14 cellular contexts compared by ENCODE assay signal in genomic region chr9:36823466-36823865, GRCh38.
DNase-seq lines count a peak whose midpoint lies in the region; ATAC-seq and TF ChIP-seq lines count a peak whose summit lies in the region.
"Had no signal": no experiment of that assay in that cellular context is flagged by ENCODE, and none has a peak within 500 bp of the region (broad histone marks: within the 10 kb centered on the region; RNA-seq: fewer than 3 reads in every experiment).

No MANE protein-coding gene starts in this region.

- POLR2A ChIA-PET in activated CD4-positive, alpha-beta T cell treated with anti-CD3 and anti-CD28 coated beads for 36 hours (lab: Charles Lee), result no interaction called here

- no peaks in the 10 kb centered on the region for H3K9me3 ChIP-seq in smooth muscle cell (replicated peaks; ENCODE audit: low read depth)
- H3K9me3 ChIP-seq: A549, Caco-2 had no signal

- no peak overlapping the region for H3K27ac Mint-ChIP-seq in activated CD4-positive, alpha-beta T cell treated with anti-CD3 and anti-CD28 coated beads for 36 hours
- H3K27ac Mint-ChIP-seq in activated CD4-positive, alpha-beta T cell treated with anti-CD3 and anti-CD28 coated beads, Interleukin-2, amount 10 ng/mL, durations not matched to agents 24 days and 14 days, result no peak overlapping the region
- H3K27ac Mint-ChIP-seq in activated T-helper 17 cell treated with anti-CD3 and anti-CD28 coated beads, Interleukin-2, amount 50 U/mL, for 72 hours, result no peak overlapping the region
- H3K27ac Mint-ChIP-seq: CD4-positive, alpha-beta T cell; H9 had no signal

- H3K9me3 Mint-ChIP-seq in activated CD4-positive, alpha-beta T cell treated with anti-CD3 and anti-CD28 coated beads for 36 hours (ENCODE audit: low read depth), result no peaks in the 10 kb centered on the region
- H3K9me3 Mint-ChIP-seq in activated CD4-positive, alpha-beta T cell treated with anti-CD3 and anti-CD28 coated beads, Interleukin-2, amount 10 ng/mL, durations not matched to agents 24 days and 14 days, result no peaks in the 10 kb centered on the region
- no peaks in the 10 kb centered on the region for H3K9me3 Mint-ChIP-seq in activated T-helper 17 cell treated with anti-CD3 and anti-CD28 coated beads, Interleukin-2, amount 50 U/mL, for 72 hours
- H3K9me3 Mint-ChIP-seq: CD4-positive, alpha-beta T cell; H9 had no signal

- H3K4me3 ChIP-seq in smooth muscle cell, result no peak overlapping the region
- H3K4me3 ChIP-seq: A549 had no signal

- H2AFZ ChIP-seq in smooth muscle cell (ENCODE audit: low read depth), result no peak overlapping the region

- DNase-seq in activated CD4-positive, alpha-beta T cell treated with anti-CD3 and anti-CD28 coated beads for 36 hours, result peak; percentile 20
- DNase-seq in activated CD4-positive, alpha-beta T cell treated with anti-CD3 and anti-CD28 coated beads, Interleukin-2, amount 10 ng/mL, durations not matched to agents 24 days and 14 days, result no peak
- DNase-seq in activated effector memory CD4-positive, alpha-beta T cell treated with anti-CD3 and anti-CD28 coated beads, Interleukin-2, amount 50 U/mL, for 16 hours, result peak; percentile 17
- DNase-seq in activated effector memory CD4-positive, alpha-beta T cell treated with Interleukin-2 at 50 U/mL for 16 hours, result no peak
- DNase-seq in smooth muscle cell (lab: John Stamatoyannopoulos, UW; ENCODE audit: unreplicated experiment) (no peak), NOMO-1 treated with dmso at 0.1 percent for 144 hours (lab: John Stamatoyannopoulos, UW; ENCODE audit: unreplicated experiment) (no peak)
- DNase-seq: AML-193; Caco-2; CD4-positive, alpha-beta T cell; H9 had no signal

- no peaks in the 10 kb centered on the region for H3K36me3 Mint-ChIP-seq in activated CD4-positive, alpha-beta T cell treated with anti-CD3 and anti-CD28 coated beads for 36 hours (ENCODE audit: low read depth)
- H3K36me3 Mint-ChIP-seq in activated CD4-positive, alpha-beta T cell treated with anti-CD3 and anti-CD28 coated beads, Interleukin-2, amount 10 ng/mL, durations not matched to agents 24 days and 14 days (ENCODE audit: low read depth), result no peaks in the 10 kb centered on the region
- no peaks in the 10 kb centered on the region for H3K36me3 Mint-ChIP-seq in activated T-helper 17 cell treated with anti-CD3 and anti-CD28 coated beads, Interleukin-2, amount 50 U/mL, for 72 hours (ENCODE audit: low read depth)

- no peak overlapping the region for H3K4me2 ChIP-seq in smooth muscle cell
- H3K4me2 ChIP-seq: A549 had no signal

- TF ChIP-seq CTCF in smooth muscle cell (IDR thresholded peaks at IDR 0.05; ENCODE audit: borderline replicate concordance, insufficient read depth, poor library complexity, severe bottlenecking), result no peak

- H3K4me3 Mint-ChIP-seq in activated CD4-positive, alpha-beta T cell treated with anti-CD3 and anti-CD28 coated beads for 36 hours, result no peak overlapping the region
- no peak overlapping the region for H3K4me3 Mint-ChIP-seq in activated CD4-positive, alpha-beta T cell treated with anti-CD3 and anti-CD28 coated beads, Interleukin-2, amount 10 ng/mL, durations not matched to agents 24 days and 14 days
- H3K4me3 Mint-ChIP-seq in activated T-helper 17 cell treated with anti-CD3 and anti-CD28 coated beads, Interleukin-2, amount 50 U/mL, for 72 hours, result no peak overlapping the region
- H3K4me3 Mint-ChIP-seq: CD4-positive, alpha-beta T cell; H9 had no signal

- no peaks in the 10 kb centered on the region for H4K20me1 ChIP-seq in smooth muscle cell (ENCODE audit: low read depth)

- H3K27me3 ChIP-seq in smooth muscle cell (ENCODE audit: low read depth), result peaks cover 6% of the 10 kb centered on the region

- H3K4me1 Mint-ChIP-seq in activated CD4-positive, alpha-beta T cell treated with anti-CD3 and anti-CD28 coated beads for 36 hours, result no peaks in the 10 kb centered on the region
- H3K4me1 Mint-ChIP-seq in activated CD4-positive, alpha-beta T cell treated with anti-CD3 and anti-CD28 coated beads, Interleukin-2, amount 10 ng/mL, durations not matched to agents 24 days and 14 days, result no peaks in the 10 kb centered on the region
- H3K4me1 Mint-ChIP-seq in activated T-helper 17 cell treated with anti-CD3 and anti-CD28 coated beads, Interleukin-2, amount 50 U/mL, for 72 hours, result peaks cover 9% of the 10 kb centered on the region

- ATAC-seq in activated CD4-positive, alpha-beta T cell treated with anti-CD3 and anti-CD28 coated beads for 36 hours, result no peak
- ATAC-seq in activated T-helper 17 cell treated with anti-CD3 and anti-CD28 coated beads, Interleukin-2, amount 50 U/mL, for 72 hours (replicated peaks), result peak; percentile 74
- ATAC-seq: A549 had no signal

- peaks cover 13% of the 10 kb centered on the region for H3F3A ChIP-seq in smooth muscle cell (ENCODE audit: low read depth)

- H3K9ac ChIP-seq in smooth muscle cell (ENCODE audit: low read depth), result no peak overlapping the region

- H3K27me3 Mint-ChIP-seq in activated CD4-positive, alpha-beta T cell treated with anti-CD3 and anti-CD28 coated beads for 36 hours, result peaks cover 8% of the 10 kb centered on the region
- peaks cover 12% of the 10 kb centered on the region for H3K27me3 Mint-ChIP-seq in activated CD4-positive, alpha-beta T cell treated with anti-CD3 and anti-CD28 coated beads, Interleukin-2, amount 10 ng/mL, durations not matched to agents 24 days and 14 days
- H3K27me3 Mint-ChIP-seq in activated T-helper 17 cell treated with anti-CD3 and anti-CD28 coated beads, Interleukin-2, amount 50 U/mL, for 72 hours, result peaks cover 26% of the 10 kb centered on the region

- H3K27ac ChIP-seq in smooth muscle cell (ENCODE audit: low read depth), result peak overlapping the region; percentile 46
- H3K27ac ChIP-seq: 22Rv1, A549, C4-2B had no signal

- 78% methylated on average over 6 of the region's 6 CpGs for WGBS in smooth muscle cell (ENCODE audit: low lambda C conversion rate)

- CTCF ChIA-PET in activated CD4-positive, alpha-beta T cell treated with anti-CD3 and anti-CD28 coated beads for 36 hours (lab: Charles Lee), result interaction anchor here (0.5 to 1.3 kb wide), 3 partner anchors 18 to 224 kb away, joined by 4 read pairs; no protein-coding TSS in a partner anchor

- H3K4me1 ChIP-seq in smooth muscle cell (ENCODE audit: low read depth), result peaks cover 10% of the 10 kb centered on the region
- H3K4me1 ChIP-seq: A549 had no signal

- no peaks in the 10 kb centered on the region for H3K79me2 ChIP-seq in smooth muscle cell (ENCODE audit: low read depth)

- intact Hi-C loops in activated CD4-positive, alpha-beta T cell treated with anti-CD3 and anti-CD28 coated beads for 36 hours (cut with DNase I, micrococcal nuclease), result no loop called here
- intact Hi-C loops in activated CD4-positive, alpha-beta T cell treated with anti-CD3 and anti-CD28 coated beads, Interleukin-2, amount 10 ng/mL, durations not matched to agents 24 days and 14 days (cut with micrococcal nuclease), result no loop called here

- no peaks in the 10 kb centered on the region for H3K36me3 ChIP-seq in smooth muscle cell (ENCODE audit: low read depth)

Comparison
In these comparisons a context has a peak if more than half of its experiments do, and no peak if none do; other contexts are left out.
1. DNase-seq: peak in activated CD4-positive, alpha-beta T cell treated with anti-CD3 and anti-CD28 coated beads for 36 hours (single experiment) and activated effector memory CD4-positive, alpha-beta T cell treated with anti-CD3 and anti-CD28 coated beads, Interleukin-2, amount 50 U/mL, for 16 hours (single experiment); none in activated CD4-positive, alpha-beta T cell treated with anti-CD3 and anti-CD28 coated beads, Interleukin-2, amount 10 ng/mL, durations not matched to agents 24 days and 14 days (single experiment), activated effector memory CD4-positive, alpha-beta T cell treated with Interleukin-2 at 50 U/mL for 16 hours (single experiment), smooth muscle cell (single experiment) and NOMO-1 treated with dmso at 0.1 percent for 144 hours (single experiment).